In genomic region chr20:45792513-45793118, GRCh38 we compare ENCODE assay signal across 8 cellular contexts. TPM values are rescaled to one million over a fixed set of nuclear protein-coding genes. Genes with fewer than 3 reads are reported as not detected.
DNase-seq lines count a peak whose midpoint lies in the region; ATAC-seq and TF ChIP-seq lines count a peak whose summit lies in the region.

No MANE protein-coding gene starts in this region.

- peak; percentile 7 for ATAC-seq in HG03457 (IDR thresholded peaks at IDR 0.05; ENCODE audit: unreplicated experiment)
- no peak for ATAC-seq in activated naive CD4-positive, alpha-beta T cell treated with anti-CD3 and anti-CD28 coated beads, Interleukin-2, amount 50 U/mL, for 72 hours

- no peaks in the 10 kb centered on the region for H3K9me3 ChIP-seq in BE2C
- no peaks in the 10 kb centered on the region for H3K9me3 ChIP-seq in iPS-18c (ENCODE audit: control insufficient read depth, insufficient read depth, low read length)
- H3K9me3 ChIP-seq in stomach smooth muscle (ENCODE audit: control insufficient read depth in 2 of 2, low read length in 2 of 2) = no peaks in the 10 kb centered on the region

- H3K9me3 Mint-ChIP-seq in activated naive CD4-positive, alpha-beta T cell treated with anti-CD3 and anti-CD28 coated beads, Interleukin-2, amount 50 U/mL, for 72 hours = no peaks in the 10 kb centered on the region

- no peak for DNase-seq in BE2C
- DNase-seq in activated naive CD4-positive, alpha-beta T cell treated with anti-CD3 and anti-CD28 coated beads, Interleukin-2, amount 50 U/mL, for 72 hours (ENCODE audit: low spot score in 2 of 2) = no peak
- no peak for DNase-seq in NK-92 (lab: John Stamatoyannopoulos, UW; ENCODE audit: unreplicated experiment)
- no peak for DNase-seq in NCI-H2081 treated with DMSO at 0.1 percent for 48 hours (lab: John Stamatoyannopoulos, UW)
- no peak for DNase-seq in OCI-M2 (lab: John Stamatoyannopoulos, UW; ENCODE audit: unreplicated experiment)

- H3K36me3 Mint-ChIP-seq in activated naive CD4-positive, alpha-beta T cell treated with anti-CD3 and anti-CD28 coated beads, Interleukin-2, amount 50 U/mL, for 72 hours = peaks cover 5 to 10% of the 10 kb centered on the region in 2 donors

- H3K36me3 ChIP-seq in BE2C (peaks cover 24% of the 10 kb centered on the region), stomach smooth muscle (ENCODE audit: control insufficient read depth in 2 of 2, insufficient read depth in 2 of 2, low read length in 2 of 2) (peaks cover 17 to 26% of the 10 kb centered on the region in 2 donors)

- H3K27ac Mint-ChIP-seq in activated naive CD4-positive, alpha-beta T cell treated with anti-CD3 and anti-CD28 coated beads, Interleukin-2, amount 50 U/mL, for 72 hours = peak overlapping the region; percentile 85 to 95

- H3K4me1 ChIP-seq in BE2C (no peaks in the 10 kb centered on the region), stomach smooth muscle (ENCODE audit: control insufficient read depth, insufficient read depth, low read length) (peaks cover 13% of the 10 kb centered on the region)

- peak overlapping the region; percentile 95 for H3K4me3 ChIP-seq in BE2C (ENCODE audit: low read depth, low read length)
- H3K4me3 ChIP-seq in iPS-18c (ENCODE audit: insufficient read depth, low read depth, low read length) = peak overlapping the region; percentile 91
- peak overlapping the region; percentile 86 to 90 for H3K4me3 ChIP-seq in stomach smooth muscle (ENCODE audit: low read length in 2 of 2)

- peak overlapping the region; percentile 93 to 96 for H3K9ac ChIP-seq in stomach smooth muscle (ENCODE audit: low read length in 2 of 2)

- H3K27me3 ChIP-seq in BE2C = no peaks in the 10 kb centered on the region
- H3K27me3 ChIP-seq in stomach smooth muscle (ENCODE audit: control insufficient read depth in 1 of 2, insufficient read depth in 2 of 2, low read length in 2 of 2) = no peaks in the 10 kb centered on the region

- no peak for TF ChIP-seq CTCF in BE2C (IDR thresholded peaks at IDR 0.05; ENCODE audit: low read depth, low read length)

- peak overlapping the region; percentile 91 for H3K27ac ChIP-seq in stomach smooth muscle (ENCODE audit: low read length)

RNA-seq across cellular contexts. Expression of gene DNTTIP1, which starts 0.9 kb away (rescaled TPM):
- polyA plus RNA-seq in BE2C (2012; ENCODE audit: insufficient read depth, insufficient read length, low read depth) = 79.2 TPM
- total RNA-seq in activated naive CD4-positive, alpha-beta T cell treated with anti-CD3 and anti-CD28 coated beads, Interleukin-2, amount 50 U/mL, for 72 hours = 10 to 100 TPM; 23.2 to 24.4 TPM

RNA-seq across cellular contexts. Expression of gene WFDC3, which starts 0.9 kb away (rescaled TPM):
- 0.79 TPM for polyA plus RNA-seq in BE2C (2012; ENCODE audit: insufficient read depth, insufficient read length, low read depth)
- total RNA-seq in activated naive CD4-positive, alpha-beta T cell treated with anti-CD3 and anti-CD28 coated beads, Interleukin-2, amount 50 U/mL, for 72 hours = under 1 TPM; 0.31 to 0.34 TPM

RNA-seq across cellular contexts. Expression of gene UBE2C, which starts 19.8 kb away (rescaled TPM):
- polyA plus RNA-seq in BE2C (2012; ENCODE audit: insufficient read depth, insufficient read length, low read depth) = 38.2 TPM
- 100 to 1,000 TPM; 200 to 371 TPM for total RNA-seq in activated naive CD4-positive, alpha-beta T cell treated with anti-CD3 and anti-CD28 coated beads, Interleukin-2, amount 50 U/mL, for 72 hours

RNA-seq across cellular contexts. Expression of gene TNNC2, which starts 34.5 kb away (rescaled TPM):
- not detected for polyA plus RNA-seq in BE2C (2012; ENCODE audit: insufficient read depth, insufficient read length, low read depth)
- not detected for total RNA-seq in activated naive CD4-positive, alpha-beta T cell treated with anti-CD3 and anti-CD28 coated beads, Interleukin-2, amount 50 U/mL, for 72 hours

RNA-seq across cellular contexts. Expression of gene SNX21, which starts 41.0 kb away (rescaled TPM):
- 7.0 TPM for polyA plus RNA-seq in BE2C (2012; ENCODE audit: insufficient read depth, insufficient read length, low read depth)
- 1 to 10 TPM; 2.1 to 2.5 TPM for total RNA-seq in activated naive CD4-positive, alpha-beta T cell treated with anti-CD3 and anti-CD28 coated beads, Interleukin-2, amount 50 U/mL, for 72 hours
